ENCODE assay signal across 24 cellular contexts in genomic region chr6:126064994-126065401, GRCh38.
DNase-seq lines count a peak whose midpoint lies in the region; ATAC-seq, FAIRE-seq and TF ChIP-seq lines count a peak whose summit lies in the region.
"Had no signal": no experiment of that assay in that cellular context is flagged by ENCODE, and none has a peak within 500 bp of the region (broad histone marks: within the 10 kb centered on the region; RNA-seq: fewer than 3 reads in every experiment).

No MANE protein-coding gene starts in this region.

- no peaks in the 10 kb centered on the region for H4K20me1 ChIP-seq in HepG2 (ENCODE audit: insufficient read depth, low read length)

- intact Hi-C loops in HepG2 (cut with micrococcal nuclease; ENCODE audit: unreplicated experiment) = no loop called here
- intact Hi-C loops in right lobe of liver (cut with DNase I) = no loop called here
- intact Hi-C loops in activated CD4-positive, alpha-beta memory T cell treated with anti-CD3 and anti-CD28 coated beads for 36 hours (cut with micrococcal nuclease) = no loop called here

- no peaks in the 10 kb centered on the region for H3K9me3 ChIP-seq in HepG2 (ENCODE audit: low read length)
- no peaks in the 10 kb centered on the region for H3K9me3 ChIP-seq in right lobe of liver
- H3K9me3 ChIP-seq: ascending aorta had no signal

- H3K27me3 ChIP-seq in HepG2 (ENCODE audit: control insufficient read depth in 1 of 2, insufficient read depth in 2 of 2, low read length in 2 of 2) (no peaks in the 10 kb centered on the region), right lobe of liver (no peaks in the 10 kb centered on the region)
- H3K27me3 ChIP-seq: ascending aorta, spleen had no signal

- in situ Hi-C loops in HepG2 (cut with HindIII; ENCODE audit: extremely low pct_ligation_motif_present, low pct_unique_long_range_greater_than_20kb) = no loop called here

- H3K79me2 ChIP-seq in HepG2 (ENCODE audit: insufficient read depth, low read length) = no peaks in the 10 kb centered on the region

- peaks cover 25% of the 10 kb centered on the region for H3K36me3 Mint-ChIP-seq in activated CD4-positive, alpha-beta memory T cell treated with anti-CD3 and anti-CD28 coated beads for 36 hours

- no peak for TF ChIP-seq RAD21 in HepG2 (CRISPR knock-in tag; IDR thresholded peaks at IDR 0.05)

- TF ChIP-seq EP300 in HepG2 (IDR thresholded peaks at IDR 0.05; ENCODE audit: low read depth in 2 of 2, low read length in 2 of 2) (no peak), HepG2 (CRISPR knock-in tag; IDR thresholded peaks at IDR 0.05; ENCODE audit: borderline replicate concordance) (no peak)

- no peak overlapping the region for H3K4me2 ChIP-seq in HepG2 (ENCODE audit: low read depth, low read length)
- H3K4me2 ChIP-seq: PC-9 had no signal

- H2AFZ ChIP-seq in HepG2 (ENCODE audit: low read length) = no peak overlapping the region
- H2AFZ ChIP-seq: PC-9 had no signal

- no peak overlapping the region for H3K9ac ChIP-seq in HepG2 (ENCODE audit: insufficient read depth, low read depth, low read length)

- peaks cover 7 to 27% of the 10 kb centered on the region in 2 experiments for H3K36me3 ChIP-seq in HepG2 (replicated peaks in 1 of 2; ENCODE audit: control insufficient read depth in 1 of 2, insufficient read depth in 2 of 2, low read length in 2 of 2)
- no peaks in the 10 kb centered on the region for H3K36me3 ChIP-seq in right lobe of liver
- H3K36me3 ChIP-seq: ascending aorta had no signal

- no peak overlapping the region for H3K27ac Mint-ChIP-seq in activated CD4-positive, alpha-beta memory T cell treated with anti-CD3 and anti-CD28 coated beads for 36 hours
- H3K27ac Mint-ChIP-seq: IgD-negative memory B cell had no signal

- ATAC-seq in HepG2 = no peak
- no peak for ATAC-seq in right lobe of liver

- H3K4me1 ChIP-seq in HepG2 (ENCODE audit: insufficient read depth, low read length) = no peaks in the 10 kb centered on the region; the same call in 1 of the 2 replicates
- no peaks in the 10 kb centered on the region for H3K4me1 ChIP-seq in right lobe of liver
- H3K4me1 ChIP-seq: spleen had no signal

- TF ChIP-seq POLR2A in HepG2 (IDR thresholded peaks at IDR 0.05; ENCODE audit: insufficient read depth in 1 of 2, low read depth in 2 of 2, low read length in 2 of 2) (no peak), right lobe of liver (IDR thresholded peaks at IDR 0.05) (no peak)

- BruUV-seq in HepG2 (replicated peaks; lab: Mats Ljungman, UMichigan) = no TSS peak

- no peak for DNase-seq in HepG2 (ENCODE audit: low spot score)
- no peak for DNase-seq in right lobe of liver
- DNase-seq in amniotic epithelial cell (ENCODE audit: low read depth) = peak; percentile 72
- peak; percentile 59 for DNase-seq in myocyte (ENCODE audit: low read depth)
- no peak for DNase-seq in activated CD4-positive, alpha-beta memory T cell treated with anti-CD3 and anti-CD28 coated beads for 36 hours
- no peak for DNase-seq in cerebellar cortex (ENCODE audit: low spot score)
- no peak for DNase-seq in stimulated activated CD4-positive, alpha-beta T cell treated with anti-CD3 and anti-CD28 coated beads, Interleukin-4, amount 100 ng/mL, for 4 hours
- DNase-seq in HK-2 (ENCODE audit: unreplicated experiment) = no peak
- DNase-seq: activated CD4-positive, CD25-positive, alpha-beta regulatory T cell treated with anti-CD3 and anti-CD28 coated beads, Interleukin-2, amount 50 U/mL, for 72 hours; activated CD8-positive, alpha-beta memory T cell treated with anti-CD3 and anti-CD28 coated beads for 24 hours; activated naive CD4-positive, alpha-beta T cell treated with anti-CD3 and anti-CD28 coated beads, Interleukin-2, amount 50 U/mL, for 16 hours; C1 segment of cervical spinal cord; DMS 273 treated with DMSO at 0.1 percent for 48 hours; effector CD8-positive, alpha-beta T cell; midbrain; MM.1S; NCI-H1436 treated with DMSO at 0.1 percent for 48 hours; PC-9; spleen; stimulated activated CD4-positive, alpha-beta T cell treated with anti-CD3 and anti-CD28 coated beads, Interleukin-4, amount 100 ng/mL, for 24 hours had no signal

- WGBS in HepG2 (ENCODE audit: low lambda C conversion rate) = 95% methylated on average over 7 of the region's 7 CpGs
- WGBS in right lobe of liver (ENCODE audit: insufficient coverage, low coverage, low lambda C conversion rate, missing lambda C conversion rate) = 78% methylated on average over 7 of the region's 7 CpGs

- H3K27me3 Mint-ChIP-seq in activated CD4-positive, alpha-beta memory T cell treated with anti-CD3 and anti-CD28 coated beads for 36 hours = no peaks in the 10 kb centered on the region
- H3K27me3 Mint-ChIP-seq: IgD-negative memory B cell had no signal

- H3K27ac ChIP-seq in HepG2 (ENCODE audit: extremely low read length, insufficient read depth, low read length) (no peak overlapping the region), right lobe of liver (no peak overlapping the region)
- H3K27ac ChIP-seq: ascending aorta, HL-60, PC-9, spleen had no signal

- no peak for FAIRE-seq in HepG2 (lab: Jason Lieb, UNC)
- FAIRE-seq: G401.6 had no signal

- CTCF ChIA-PET in HepG2 (lab: Yijun Ruan, JAX; ENCODE audit: low intra/inter-chr PET ratio, low total read pairs) = no interaction called here
- CTCF ChIA-PET in activated CD4-positive, alpha-beta memory T cell treated with anti-CD3 and anti-CD28 coated beads for 36 hours (lab: Charles Lee) = no interaction called here

- H3K4me3 Mint-ChIP-seq in activated CD4-positive, alpha-beta memory T cell treated with anti-CD3 and anti-CD28 coated beads for 36 hours = no peak overlapping the region
- H3K4me3 Mint-ChIP-seq: IgD-negative memory B cell had no signal

- no peaks in the 10 kb centered on the region for H3K4me1 Mint-ChIP-seq in activated CD4-positive, alpha-beta memory T cell treated with anti-CD3 and anti-CD28 coated beads for 36 hours (ENCODE audit: low read depth)
- H3K4me1 Mint-ChIP-seq: IgD-negative memory B cell had no signal

- peaks cover 7% of the 10 kb centered on the region for H3K9me3 Mint-ChIP-seq in activated CD4-positive, alpha-beta memory T cell treated with anti-CD3 and anti-CD28 coated beads for 36 hours

- POLR2A ChIA-PET in HepG2 (lab: Yijun Ruan, JAX) = no interaction called here
- POLR2A ChIA-PET in activated CD4-positive, alpha-beta memory T cell treated with anti-CD3 and anti-CD28 coated beads for 36 hours (lab: Charles Lee) = interaction anchor here (0.6 kb wide), 1 partner anchor 43 kb away, joined by 3 read pairs; no protein-coding TSS in a partner anchor

- H3K4me3 ChIP-seq in HepG2 (replicated peaks in 1 of 3; ENCODE audit: insufficient read depth in 1 of 3, low read depth in 2 of 3, low read length in 3 of 3) = no peak overlapping the region
- no peak overlapping the region for H3K4me3 ChIP-seq in right lobe of liver
- H3K4me3 ChIP-seq: ascending aorta, PC-9, spleen had no signal

- TF ChIP-seq CTCF in HepG2 (CRISPR knock-in tag; IDR thresholded peaks at IDR 0.05) (no peak), right lobe of liver (IDR thresholded peaks at IDR 0.05) (no peak)

TF ChIP-seq in HepG2, 621 proteins besides CTCF, POLR2A, EP300 and RAD21:
- TF ChIP-seq MLLT10 (CRISPR knock-in tag; IDR thresholded peaks at IDR 0.05) (0 out of 2 replicates have a peak, but pooled peaks have one; percentile 35), ZNF788 (CRISPR knock-in tag; IDR thresholded peaks at IDR 0.05; ENCODE audit: borderline replicate concordance) (no peak)
TF ChIP-seq in HepG2: peak in this region for 1.

Comparison
In these comparisons a context has a peak if more than half of its experiments do, and no peak if none do; other contexts are left out.
1. DNase-seq: peak in amniotic epithelial cell (single experiment) and myocyte (single experiment); none in HepG2 (single experiment), right lobe of liver (0 of 3), activated CD4-positive, alpha-beta memory T cell treated with anti-CD3 and anti-CD28 coated beads for 36 hours (single experiment), cerebellar cortex (single experiment), stimulated activated CD4-positive, alpha-beta T cell treated with anti-CD3 and anti-CD28 coated beads, Interleukin-4, amount 100 ng/mL, for 4 hours (0 of 2) and HK-2 (single experiment).